ENCODE assay signal across 25 cellular contexts in genomic region chr9:104972242-104972866, GRCh38.
"Had no signal": no experiment of that assay in that cellular context is flagged by ENCODE, and none has a peak within 500 bp of the region (broad histone marks: within the 10 kb centered on the region; RNA-seq: fewer than 3 reads in every experiment).

No MANE protein-coding gene starts in this region.

- H3K27ac Mint-ChIP-seq: effector memory CD8-positive, alpha-beta T cell; memory B cell; mesothelial cell of epicardium; natural killer cell treated with Interleukin-12 subunit alpha and Interleukin-12 subunit beta and Interleukin-15 and Interleukin-18, amount 100 ng/mL, for 72 hours; stimulated activated effector memory CD8-positive, alpha-beta T cell treated with anti-CD3 and anti-CD28 coated beads, Interleukin-12 subunit alpha, Interleukin-12 subunit beta, amount 100 ng/mL, for 72 hours had no signal

- H3K4me1 ChIP-seq: prostate gland had no signal

- H3K4me3 Mint-ChIP-seq: effector memory CD8-positive, alpha-beta T cell; memory B cell; mesothelial cell of epicardium; naive B cell; natural killer cell treated with Interleukin-12 subunit alpha and Interleukin-12 subunit beta and Interleukin-15 and Interleukin-18, amount 100 ng/mL, for 72 hours; stimulated activated effector memory CD8-positive, alpha-beta T cell treated with anti-CD3 and anti-CD28 coated beads, Interleukin-12 subunit alpha, Interleukin-12 subunit beta, amount 100 ng/mL, for 72 hours had no signal

- H3K9me3 ChIP-seq: esophagus squamous epithelium, mucosa of descending colon, prostate gland, sigmoid colon, stomach, tibial artery had no signal

- DNase-seq: cerebellar nuclear complex; cortex of kidney; effector memory CD8-positive, alpha-beta T cell; erythroblast; esophagus squamous epithelium; kidney; mucosa of descending colon; naive B cell; nucleus accumbens; right cardiac atrium; sigmoid colon; stimulated activated CD4-positive, alpha-beta T cell treated with anti-CD3 and anti-CD28 coated beads, Interleukin-2, amount 100 ng/mL, for 24 hours; stimulated activated CD4-positive, alpha-beta T cell treated with anti-CD3 and anti-CD28 coated beads, Interleukin-4, amount 100 ng/mL, for 24 hours; stimulated activated naive CD4-positive, alpha-beta T cell treated with Interleukin-2 at 50 U/mL for 16 hours; stomach; tibial artery had no signal

- H3K27ac ChIP-seq: esophagus squamous epithelium, prostate gland, sigmoid colon, stomach, tibial artery had no signal

- H3K9me3 Mint-ChIP-seq: effector memory CD8-positive, alpha-beta T cell; memory B cell; mesothelial cell of epicardium; naive B cell; natural killer cell treated with Interleukin-12 subunit alpha and Interleukin-12 subunit beta and Interleukin-15 and Interleukin-18, amount 100 ng/mL, for 72 hours; stimulated activated effector memory CD8-positive, alpha-beta T cell treated with anti-CD3 and anti-CD28 coated beads, Interleukin-12 subunit alpha, Interleukin-12 subunit beta, amount 100 ng/mL, for 72 hours had no signal

- ATAC-seq: effector memory CD8-positive, alpha-beta T cell; left lobe of liver; mucosa of descending colon; natural killer cell treated with Interleukin-12 subunit alpha and Interleukin-12 subunit beta and Interleukin-15 and Interleukin-18, amount 100 ng/mL, for 72 hours; right cardiac atrium; stimulated activated effector memory CD8-positive, alpha-beta T cell treated with anti-CD3 and anti-CD28 coated beads, Interleukin-12 subunit alpha, Interleukin-12 subunit beta, amount 100 ng/mL, for 72 hours had no signal

- H3K4me3 ChIP-seq: esophagus squamous epithelium, mucosa of descending colon, prostate gland, sigmoid colon, stomach, tibial artery had no signal

- H3K36me3 Mint-ChIP-seq: memory B cell; mesothelial cell of epicardium; natural killer cell treated with Interleukin-12 subunit alpha and Interleukin-12 subunit beta and Interleukin-15 and Interleukin-18, amount 100 ng/mL, for 72 hours had no signal

- H3K36me3 ChIP-seq: esophagus squamous epithelium, prostate gland, sigmoid colon, stomach, tibial artery had no signal

- FAIRE-seq: endometrium, frontal cortex, kidney, urothelium cell line had no signal

- H3K27me3 ChIP-seq: esophagus squamous epithelium, sigmoid colon, stomach, tibial artery had no signal
